Comparison of ENCODE assay signal across 7 cellular contexts in the genomic region with DNA sequence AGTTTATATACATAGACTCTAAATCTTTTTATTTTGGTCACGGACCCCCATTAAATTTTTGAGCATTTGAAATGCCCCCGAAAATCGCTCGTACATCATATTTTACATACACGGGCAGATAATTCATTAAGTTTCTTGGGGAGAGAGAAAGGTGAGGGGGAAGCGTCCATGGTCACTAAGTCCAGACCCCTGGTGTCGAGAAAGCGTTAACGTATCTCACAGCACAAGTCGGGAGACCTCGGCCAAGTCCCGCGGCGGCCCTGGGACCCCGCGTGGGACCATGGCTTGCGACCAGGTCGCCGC. TPM values are rescaled to one million over a fixed set of nuclear protein-coding genes. Genes with fewer than 3 reads are reported as not detected.
DNase-seq lines count a peak whose midpoint lies in the region; ATAC-seq, FAIRE-seq and TF ChIP-seq lines count a peak whose summit lies in the region.

No MANE protein-coding gene starts in this region.

- H3K4me1 ChIP-seq in GM23338 (ENCODE audit: insufficient read depth) (peaks cover 25% of the 10 kb centered on the region), foreskin keratinocyte (peaks cover 26% of the 10 kb centered on the region), small intestine (ENCODE audit: control insufficient read depth in 2 of 2, insufficient read depth in 1 of 2, low read depth in 1 of 2, low read length in 1 of 2) (peaks cover 0 to 3% of the 10 kb centered on the region in 2 donors)

- ATAC-seq in GM23338: no peak
- no peak for ATAC-seq in T-helper 17 cell
- ATAC-seq in foreskin keratinocyte: no peak
- ATAC-seq in HG03520 (IDR thresholded peaks at IDR 0.05; ENCODE audit: unreplicated experiment): no peak

- H3K4me3 ChIP-seq in GM23338: peak overlapping the region; percentile 82
- H3K4me3 ChIP-seq in small intestine (ENCODE audit: low read depth in 1 of 2, low read length in 2 of 2): peak overlapping the region; percentile 76 to 96

- H3K4me3 Mint-ChIP-seq in GM23338: peak overlapping the region; percentile 98
- H3K4me3 Mint-ChIP-seq in T-helper 17 cell: peak overlapping the region; percentile 91

- DNase-seq in GM23338 (ENCODE audit: low spot score) (no peak), T-helper 17 cell (no peak), foreskin keratinocyte (no peak), small intestine (no peak), hippocampal formation (lab: John Stamatoyannopoulos, UW) (no peak), GM12892 (ENCODE audit: insufficient read length) (no peak)

- H3K36me3 Mint-ChIP-seq in GM23338 (ENCODE audit: low read depth) (peaks cover 6% of the 10 kb centered on the region; the same call in 2 of the 3 replicates), T-helper 17 cell (ENCODE audit: low read depth) (no peaks in the 10 kb centered on the region)

- peaks cover 22% of the 10 kb centered on the region for H3K4me1 Mint-ChIP-seq in GM23338
- H3K4me1 Mint-ChIP-seq in T-helper 17 cell: peaks cover 40% of the 10 kb centered on the region

- no peaks in the 10 kb centered on the region; the same call in 1 of the 2 replicates for H3F3A ChIP-seq in GM23338 (replicated peaks; ENCODE audit: low read depth)

- no peaks in the 10 kb centered on the region for H3K9me2 ChIP-seq in GM23338 (ENCODE audit: insufficient read depth)

- H3K27ac ChIP-seq in GM23338 (ENCODE audit: low read depth) (peak overlapping the region; percentile 43), foreskin keratinocyte (peak overlapping the region; percentile 94), small intestine (ENCODE audit: low read depth in 1 of 2, low read length in 1 of 2) (peak overlapping the region; percentile 97 to 98)

- H3K36me3 ChIP-seq in GM23338 (ENCODE audit: insufficient read depth) (no peaks in the 10 kb centered on the region), small intestine (ENCODE audit: control insufficient read depth in 2 of 2, insufficient read depth in 2 of 2, low read length in 2 of 2) (peaks cover 0 to 1% of the 10 kb centered on the region in 2 donors)

- peaks cover 51% of the 10 kb centered on the region for H3K79me2 ChIP-seq in GM23338 (replicated peaks; ENCODE audit: insufficient read depth)

- TF ChIP-seq CTCF in GM23338 (conservative IDR thresholded peaks at IDR 0.05; ENCODE audit: low read depth in 2 of 2) (peak in 1 of 2 experiments; percentile 22; a peak in 2 of 4 replicates), foreskin keratinocyte (conservative IDR thresholded peaks at IDR 0.05) (no peak)

- 0% methylated on average over 19 of the region's 19 CpGs for WGBS in small intestine, 3 donors

- no peak for TF ChIP-seq POLR2A in GM12892 (IDR thresholded peaks at IDR 0.05; ENCODE audit: low read depth, low read length)

- H3K9me3 ChIP-seq in T-helper 17 cell (ENCODE audit: control insufficient read depth, low read length, poor library complexity, severe bottlenecking) (no peaks in the 10 kb centered on the region), small intestine (ENCODE audit: control insufficient read depth, low read depth) (no peaks in the 10 kb centered on the region)

- H3K27me3 Mint-ChIP-seq in GM23338 (ENCODE audit: insufficient read depth, low read depth, poor library complexity) (peaks cover 2% of the 10 kb centered on the region), T-helper 17 cell (no peaks in the 10 kb centered on the region)

- H4K20me1 ChIP-seq in GM23338 (replicated peaks; ENCODE audit: insufficient read depth): peaks cover 4% of the 10 kb centered on the region

- FAIRE-seq in small intestine (lab: Jason Lieb, UNC) (no peak), GM12892 (lab: Jason Lieb, UNC) (no peak)

- H3K4me2 ChIP-seq in GM23338: peak overlapping the region; percentile 76

- H3K9me3 Mint-ChIP-seq in GM23338: no peaks in the 10 kb centered on the region

- peak overlapping the region; percentile 92 for H3K27ac Mint-ChIP-seq in GM23338
- peak overlapping the region; percentile 95 for H3K27ac Mint-ChIP-seq in T-helper 17 cell

- H3K27me3 ChIP-seq in GM23338 (ENCODE audit: insufficient read depth): no peaks in the 10 kb centered on the region
- H3K27me3 ChIP-seq in foreskin keratinocyte: no peaks in the 10 kb centered on the region
- no peaks in the 10 kb centered on the region for H3K27me3 ChIP-seq in small intestine (ENCODE audit: control insufficient read depth in 2 of 2, insufficient read depth in 2 of 2, low read length in 2 of 2)

- no peak overlapping the region for H2AFZ ChIP-seq in GM23338

TF ChIP-seq in GM23338, 12 proteins besides CTCF, POLR2A, EP300 and RAD21 (continues in another document):
- TF ChIP-seq, protein P1, sequence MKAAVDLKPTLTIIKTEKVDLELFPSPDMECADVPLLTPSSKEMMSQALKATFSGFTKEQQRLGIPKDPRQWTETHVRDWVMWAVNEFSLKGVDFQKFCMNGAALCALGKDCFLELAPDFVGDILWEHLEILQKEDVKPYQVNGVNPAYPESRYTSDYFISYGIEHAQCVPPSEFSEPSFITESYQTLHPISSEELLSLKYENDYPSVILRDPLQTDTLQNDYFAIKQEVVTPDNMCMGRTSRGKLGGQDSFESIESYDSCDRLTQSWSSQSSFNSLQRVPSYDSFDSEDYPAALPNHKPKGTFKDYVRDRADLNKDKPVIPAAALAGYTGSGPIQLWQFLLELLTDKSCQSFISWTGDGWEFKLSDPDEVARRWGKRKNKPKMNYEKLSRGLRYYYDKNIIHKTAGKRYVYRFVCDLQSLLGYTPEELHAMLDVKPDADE (IDR thresholded peaks at IDR 0.05): no peak
- TF ChIP-seq EZH2 (IDR thresholded peaks at IDR 0.05; ENCODE audit: low read depth, unreplicated experiment) (no peak), EZH2phosphoT487 (IDR thresholded peaks at IDR 0.05; ENCODE audit: unreplicated experiment) (no peak)
- TF ChIP-seq, protein P2, sequence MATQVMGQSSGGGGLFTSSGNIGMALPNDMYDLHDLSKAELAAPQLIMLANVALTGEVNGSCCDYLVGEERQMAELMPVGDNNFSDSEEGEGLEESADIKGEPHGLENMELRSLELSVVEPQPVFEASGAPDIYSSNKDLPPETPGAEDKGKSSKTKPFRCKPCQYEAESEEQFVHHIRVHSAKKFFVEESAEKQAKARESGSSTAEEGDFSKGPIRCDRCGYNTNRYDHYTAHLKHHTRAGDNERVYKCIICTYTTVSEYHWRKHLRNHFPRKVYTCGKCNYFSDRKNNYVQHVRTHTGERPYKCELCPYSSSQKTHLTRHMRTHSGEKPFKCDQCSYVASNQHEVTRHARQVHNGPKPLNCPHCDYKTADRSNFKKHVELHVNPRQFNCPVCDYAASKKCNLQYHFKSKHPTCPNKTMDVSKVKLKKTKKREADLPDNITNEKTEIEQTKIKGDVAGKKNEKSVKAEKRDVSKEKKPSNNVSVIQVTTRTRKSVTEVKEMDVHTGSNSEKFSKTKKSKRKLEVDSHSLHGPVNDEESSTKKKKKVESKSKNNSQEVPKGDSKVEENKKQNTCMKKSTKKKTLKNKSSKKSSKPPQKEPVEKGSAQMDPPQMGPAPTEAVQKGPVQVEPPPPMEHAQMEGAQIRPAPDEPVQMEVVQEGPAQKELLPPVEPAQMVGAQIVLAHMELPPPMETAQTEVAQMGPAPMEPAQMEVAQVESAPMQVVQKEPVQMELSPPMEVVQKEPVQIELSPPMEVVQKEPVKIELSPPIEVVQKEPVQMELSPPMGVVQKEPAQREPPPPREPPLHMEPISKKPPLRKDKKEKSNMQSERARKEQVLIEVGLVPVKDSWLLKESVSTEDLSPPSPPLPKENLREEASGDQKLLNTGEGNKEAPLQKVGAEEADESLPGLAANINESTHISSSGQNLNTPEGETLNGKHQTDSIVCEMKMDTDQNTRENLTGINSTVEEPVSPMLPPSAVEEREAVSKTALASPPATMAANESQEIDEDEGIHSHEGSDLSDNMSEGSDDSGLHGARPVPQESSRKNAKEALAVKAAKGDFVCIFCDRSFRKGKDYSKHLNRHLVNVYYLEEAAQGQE (IDR thresholded peaks at IDR 0.05; ENCODE audit: unreplicated experiment): no peak

RNA-seq across cellular contexts. Expression of a gene that starts 0.8 kb away (rescaled TPM):
- 91.5 and 92.9 TPM in 2 replicates for total RNA-seq in GM23338 (2014; rRNA removed; shearing (Covaris generic))
- 17.4 and 20.0 TPM in 2 replicates for polyA plus RNA-seq in GM23338 (2016; fragmentation: Nextera tagmentation; extraction: Ambion mirVana)
- 100 to 1,000 TPM; 132 to 140 TPM for total RNA-seq in T-helper 17 cell
- total RNA-seq in foreskin keratinocyte: 62.1 and 67.8 TPM in 2 replicates
- polyA plus RNA-seq in foreskin keratinocyte: 11.2 and 14.7 TPM in 2 replicates
- 10 to 100 TPM; 19.7 to 28.9 (median 22.4) TPM for polyA plus RNA-seq in small intestine
- polyA plus RNA-seq in GM12892 (2012; ENCODE audit: missing spikeins): 35.9 TPM

RNA-seq across cellular contexts. Expression of a gene that starts 47.3 kb away (rescaled TPM):
- total RNA-seq in GM23338 (2014; rRNA removed; shearing (Covaris generic)): 13.9 and 15.3 TPM in 2 replicates
- polyA plus RNA-seq in GM23338 (2016; fragmentation: Nextera tagmentation; extraction: Ambion mirVana) (10.2 and 11.4 TPM in 2 replicates), foreskin keratinocyte (11.5 and 13.1 TPM in 2 replicates), small intestine (10 to 100 TPM; 30.8 to 48.1 (median 32.2) TPM)
- total RNA-seq in T-helper 17 cell (10 to 100 TPM in 1 of 2 donors, 1 to 10 TPM in 1; 7.9 to 10.1 TPM), foreskin keratinocyte (23.1 and 25.5 TPM in 2 replicates)
- polyA plus RNA-seq in GM12892 (2012; ENCODE audit: missing spikeins): 40.5 TPM

Comparison
In these comparisons a context has a peak if more than half of its experiments do, and no peak if none do; other contexts are left out.
1. H3K27ac ChIP-seq: peak in every context shown above with its lines; median percentile 98 in small intestine; 94 in foreskin keratinocyte; 43 in GM23338.